17 cellular contexts compared by ENCODE assay signal in the genomic region with DNA sequence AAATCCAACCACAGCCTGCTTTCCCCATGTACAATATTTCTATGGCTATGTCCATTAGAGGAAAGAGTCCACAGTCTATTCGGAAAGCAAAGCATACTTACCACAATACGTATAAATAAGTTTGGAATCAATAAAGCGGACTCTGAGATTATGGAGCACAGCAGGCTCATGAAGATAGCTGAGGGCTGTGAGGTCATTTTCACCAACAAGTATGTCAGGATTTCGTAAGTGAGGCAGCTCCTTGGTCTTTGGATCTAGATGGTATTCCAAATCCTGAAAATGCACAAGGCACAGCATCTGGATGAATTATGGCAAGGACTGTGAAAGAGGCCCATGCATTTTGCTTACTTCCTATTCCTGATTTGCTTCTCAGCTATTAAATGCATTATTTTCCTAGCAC.
A peak's percentile ranks its signal among the peaks of the same experiment; 100 is the strongest.
DNase-seq lines count a peak whose midpoint lies in the region; ATAC-seq and TF ChIP-seq lines count a peak whose summit lies in the region.
"Had no signal": no experiment of that assay in that cellular context is flagged by ENCODE, and none has a peak within 500 bp of the region (broad histone marks: within the 10 kb centered on the region; RNA-seq: fewer than 3 reads in every experiment).

No MANE protein-coding gene starts in this region.

- H3K79me2 ChIP-seq in osteoblast (ENCODE audit: insufficient read depth, low read length) = no peaks in the 10 kb centered on the region

- peak overlapping the region; percentile 88 for H3K27ac ChIP-seq in SJCRH30
- H3K27ac ChIP-seq in osteoblast (ENCODE audit: low read depth, low read length) = no peak overlapping the region
- no peak overlapping the region for H3K27ac ChIP-seq in left lung
- H3K27ac ChIP-seq: PC-9 had no signal

- H3K4me3 ChIP-seq in SJCRH30 (peak overlapping the region; percentile 42), osteoblast (ENCODE audit: insufficient read depth, low read length) (no peak overlapping the region), left lung (no peak overlapping the region)
- H3K4me3 ChIP-seq: GM12878, GM23338, PC-9 had no signal

- H3K4me2 ChIP-seq in osteoblast (ENCODE audit: insufficient read depth, low read length) = peak overlapping the region; percentile 16
- H3K4me2 ChIP-seq: GM23338, PC-9 had no signal

- intact Hi-C loops in left cardiac atrium (cut with DNase I) = no loop called here
- intact Hi-C loops in left lung (cut with DNase I) = no loop called here

- H3K27me3 ChIP-seq in SJCRH30 (no peaks in the 10 kb centered on the region), osteoblast (ENCODE audit: insufficient read depth, low read length) (no peaks in the 10 kb centered on the region), left lung (no peaks in the 10 kb centered on the region)

- H3K4me1 ChIP-seq in SJCRH30 (peaks cover 45% of the 10 kb centered on the region), osteoblast (ENCODE audit: insufficient read depth, low read length) (peaks cover 14% of the 10 kb centered on the region), left lung (no peaks in the 10 kb centered on the region)

- TF ChIP-seq CTCF in osteoblast (IDR thresholded peaks at IDR 0.05; ENCODE audit: extremely low read depth, low read depth, low read length) (no peak), left lung (IDR thresholded peaks at IDR 0.05) (no peak)

- no peak overlapping the region for H2AFZ ChIP-seq in osteoblast (ENCODE audit: low read length)
- H2AFZ ChIP-seq: GM23338, PC-9 had no signal

- no peaks in the 10 kb centered on the region for H3K9me3 ChIP-seq in SJCRH30 (replicated peaks)
- no peaks in the 10 kb centered on the region for H3K9me3 ChIP-seq in osteoblast (ENCODE audit: low read depth, low read length)
- no peaks in the 10 kb centered on the region for H3K9me3 ChIP-seq in left lung

- ATAC-seq in left cardiac atrium (peak; percentile 35 to 53), GM18909 (IDR thresholded peaks at IDR 0.05; ENCODE audit: poor library complexity, unreplicated experiment) (no peak), left lung (no peak), HG03097 (IDR thresholded peaks at IDR 0.05; ENCODE audit: low FRiP score, unreplicated experiment) (no peak), GM18520 (IDR thresholded peaks at IDR 0.05; ENCODE audit: unreplicated experiment) (no peak)
- ATAC-seq: GM23338 had no signal

- H3K36me3 ChIP-seq in SJCRH30 (no peaks in the 10 kb centered on the region), osteoblast (ENCODE audit: insufficient read depth, low read length) (no peaks in the 10 kb centered on the region), left lung (no peaks in the 10 kb centered on the region)

- DNase-seq in EH (ENCODE audit: low read depth) (peak; percentile 26), SJCRH30 (peak in 1 of 2 experiments; percentile 51), left cardiac atrium (no peak), osteoblast (ENCODE audit: insufficient read length, low spot score, missing footprints) (no peak), left lung (no peak)
- DNase-seq: COR-L47, MM.1S, NCI-H1105, NCI-H187, NCI-H446 treated with DMSO at 0.1 percent for 48 hours, NCI-H774, PC-9 had no signal

- H4K20me1 ChIP-seq in osteoblast (ENCODE audit: insufficient read depth, low read length) = peaks cover 13% of the 10 kb centered on the region

Comparison
In these comparisons a context has a peak if more than half of its experiments do, and no peak if none do; other contexts are left out.
1. ATAC-seq: peak in left cardiac atrium (2 of 2); none in GM18909 (single experiment), left lung (single experiment), HG03097 (single experiment) and GM18520 (single experiment).